Comparison of ENCODE assay signal across 8 cellular contexts in genomic region chr15:58546635-58547627, GRCh38.
DNase-seq lines count a peak whose midpoint lies in the region; ATAC-seq and TF ChIP-seq lines count a peak whose summit lies in the region.

No MANE protein-coding gene starts in this region.

- peak overlapping the region in 2 of 3 donors; percentile 23 to 54 for H3K27ac ChIP-seq in thyroid gland

- no peak for ATAC-seq in activated naive CD8-positive, alpha-beta T cell treated with anti-CD3 and anti-CD28 coated beads, Interleukin-2, amount 50 U/mL, for 24 hours
- ATAC-seq in GM18867 (IDR thresholded peaks at IDR 0.05; ENCODE audit: unreplicated experiment) (no peak), GM18511 (IDR thresholded peaks at IDR 0.05; ENCODE audit: unreplicated experiment) (no peak)

- intact Hi-C loops in thyroid gland (cut with DNase I), result no loop called here

- peaks cover 0 to 16% of the 10 kb centered on the region in 2 donors for H3K4me1 ChIP-seq in thyroid gland

- no peaks in the 10 kb centered on the region for H3K9me3 ChIP-seq in thyroid gland

- no peak for TF ChIP-seq POLR2A in thyroid gland (IDR thresholded peaks at IDR 0.05)

- H3K27me3 ChIP-seq in thyroid gland, result no peaks in the 10 kb centered on the region

- H3K27me3 Mint-ChIP-seq in T-helper 2 cell treated with Interferon-gamma antibody and Interleukin-4, amounts not matched to agents 5 μg/mL and 100 μg/mL, for 36 hours (ENCODE audit: low read depth), result no peaks in the 10 kb centered on the region
- no peaks in the 10 kb centered on the region for H3K27me3 Mint-ChIP-seq in activated naive CD8-positive, alpha-beta T cell treated with anti-CD3 and anti-CD28 coated beads, Interleukin-2, amount 50 U/mL, for 24 hours

- H3K4me1 Mint-ChIP-seq in T-helper 2 cell treated with Interferon-gamma antibody and Interleukin-4, amounts not matched to agents 5 μg/mL and 100 μg/mL, for 36 hours (ENCODE audit: low read depth), result peaks cover 52% of the 10 kb centered on the region
- H3K4me1 Mint-ChIP-seq in activated naive CD8-positive, alpha-beta T cell treated with anti-CD3 and anti-CD28 coated beads, Interleukin-2, amount 50 U/mL, for 24 hours, result peaks cover 38% of the 10 kb centered on the region

- no peaks in the 10 kb centered on the region for H3K9me3 Mint-ChIP-seq in T-helper 2 cell treated with Interferon-gamma antibody and Interleukin-4, amounts not matched to agents 5 μg/mL and 100 μg/mL, for 36 hours
- H3K9me3 Mint-ChIP-seq in activated naive CD8-positive, alpha-beta T cell treated with anti-CD3 and anti-CD28 coated beads, Interleukin-2, amount 50 U/mL, for 24 hours, result no peaks in the 10 kb centered on the region

- H3K4me3 Mint-ChIP-seq in T-helper 2 cell treated with Interferon-gamma antibody and Interleukin-4, amounts not matched to agents 5 μg/mL and 100 μg/mL, for 36 hours, result no peak overlapping the region
- no peak overlapping the region for H3K4me3 Mint-ChIP-seq in activated naive CD8-positive, alpha-beta T cell treated with anti-CD3 and anti-CD28 coated beads, Interleukin-2, amount 50 U/mL, for 24 hours

- H3K4me3 ChIP-seq in thyroid gland (replicated peaks in 1 of 3), result no peak overlapping the region

- no peak for DNase-seq in T-helper 2 cell treated with Interferon-gamma antibody and Interleukin-4, amounts not matched to agents 5 μg/mL and 100 μg/mL, for 36 hours (ENCODE audit: low spot score)
- DNase-seq in T-helper 2 cell, result no peak
- DNase-seq in activated naive CD8-positive, alpha-beta T cell treated with anti-CD3 and anti-CD28 coated beads, Interleukin-2, amount 50 U/mL, for 24 hours, result no peak
- peak; percentile 95 for DNase-seq in islet precursor cell
- DNase-seq in thyroid gland, result peak; percentile 72 to 81
- no peak for DNase-seq in NCI-H526 (lab: John Stamatoyannopoulos, UW)

- H3K36me3 Mint-ChIP-seq in T-helper 2 cell treated with Interferon-gamma antibody and Interleukin-4, amounts not matched to agents 5 μg/mL and 100 μg/mL, for 36 hours (ENCODE audit: low read depth), result peaks cover 7% of the 10 kb centered on the region
- H3K36me3 Mint-ChIP-seq in activated naive CD8-positive, alpha-beta T cell treated with anti-CD3 and anti-CD28 coated beads, Interleukin-2, amount 50 U/mL, for 24 hours (ENCODE audit: low read depth), result no peaks in the 10 kb centered on the region

- H3K36me3 ChIP-seq in thyroid gland, result no peaks in the 10 kb centered on the region

- 61 to 67% methylated on average over 9 to 13 of the region's 13 CpGs for WGBS in thyroid gland, 2 donors

- no peak for TF ChIP-seq CTCF in thyroid gland (IDR thresholded peaks at IDR 0.05)

- H3K27ac Mint-ChIP-seq in T-helper 2 cell treated with Interferon-gamma antibody and Interleukin-4, amounts not matched to agents 5 μg/mL and 100 μg/mL, for 36 hours, result peak overlapping the region; percentile 97
- H3K27ac Mint-ChIP-seq in activated naive CD8-positive, alpha-beta T cell treated with anti-CD3 and anti-CD28 coated beads, Interleukin-2, amount 50 U/mL, for 24 hours, result peak overlapping the region; percentile 11

Comparison
In these comparisons a context has a peak if more than half of its experiments do, and no peak if none do; other contexts are left out.
1. DNase-seq: peak in islet precursor cell (single experiment) and thyroid gland (2 of 2); none in T-helper 2 cell treated with Interferon-gamma antibody and Interleukin-4, amounts not matched to agents 5 μg/mL and 100 μg/mL, for 36 hours (single experiment), T-helper 2 cell (0 of 5), activated naive CD8-positive, alpha-beta T cell treated with anti-CD3 and anti-CD28 coated beads, Interleukin-2, amount 50 U/mL, for 24 hours (single experiment) and NCI-H526 (0 of 2).